In the genomic region with DNA sequence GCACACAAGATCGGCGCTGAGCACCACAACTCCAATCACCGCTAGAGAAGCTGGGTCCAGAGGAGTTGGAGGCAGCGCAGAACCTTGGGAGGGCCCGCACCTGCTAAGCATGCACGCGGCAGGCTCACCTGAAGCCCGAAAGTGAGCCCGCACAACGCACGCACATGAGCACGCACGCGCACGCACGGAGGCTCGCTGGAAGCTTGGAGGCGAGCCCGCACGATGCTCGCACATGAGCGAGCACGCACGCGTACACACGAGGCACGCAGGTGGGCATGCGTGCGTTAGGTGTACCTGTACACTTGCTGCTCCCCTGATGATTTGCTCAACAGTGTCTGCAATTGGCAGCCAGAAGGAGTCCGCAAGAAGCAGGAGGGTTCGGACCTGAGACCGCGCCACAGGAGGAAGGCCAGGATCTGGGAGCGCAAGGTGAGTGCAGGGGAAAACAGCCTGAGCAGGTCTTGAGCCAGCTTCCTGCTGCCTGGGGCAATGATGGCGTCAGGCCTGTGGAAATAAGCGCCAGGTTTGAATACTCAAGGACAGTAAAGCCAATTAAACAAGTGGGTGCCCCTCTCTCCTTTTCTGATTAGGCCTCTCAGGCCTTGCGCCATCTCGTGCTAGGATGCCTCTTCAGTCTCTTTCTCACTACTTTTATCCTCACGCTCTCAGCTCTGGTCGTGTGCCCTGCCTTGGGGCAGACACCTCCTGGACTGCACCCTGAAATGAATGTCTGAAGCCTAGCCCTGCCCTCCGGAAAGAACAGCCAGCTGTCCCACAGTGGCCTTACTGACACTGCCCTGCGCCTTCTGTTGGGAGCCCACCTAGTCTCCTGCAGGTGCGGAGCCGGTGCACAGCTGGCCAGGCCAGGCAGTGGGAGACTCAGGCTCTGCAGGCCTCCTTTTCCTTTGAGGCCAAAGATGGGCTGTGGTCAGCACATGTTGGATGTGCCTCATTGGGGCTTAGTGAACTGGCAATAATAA, we compare ENCODE assay signal across 19 cellular contexts.
"Had no signal": no experiment of that assay in that cellular context is flagged by ENCODE, and none has a peak within 500 bp of the region (broad histone marks: within the 10 kb centered on the region; RNA-seq: fewer than 3 reads in every experiment).

No MANE protein-coding gene starts in this region.

- H3K4me1 ChIP-seq: pancreas had no signal

- H3K27ac ChIP-seq: brain microvascular endothelial cell, epithelial cell of prostate, pancreas, transverse colon had no signal

- H3K36me3 ChIP-seq: brain microvascular endothelial cell, pancreas, transverse colon had no signal

- FAIRE-seq: islet of Langerhans, pancreas, TTC549 had no signal

- H3K4me3 ChIP-seq: pancreas, transverse colon had no signal

- H3K27me3 ChIP-seq: brain microvascular endothelial cell, pancreas, transverse colon had no signal

- ATAC-seq: effector memory CD8-positive, alpha-beta T cell; left lobe of liver; pancreas; stimulated activated naive B cell treated with anti-CD40 and anti-IgM and Interleukin-4, amounts not matched to agents 10 μg/mL and 1 μg/mL and 100 μg/mL, for 72 hours had no signal

- H3K9me3 ChIP-seq: pancreas, transverse colon had no signal

- DNase-seq: activated B cell treated with CpG ODN at 0.5 μM for 24 hours; activated CD4-positive, alpha-beta T cell treated with anti-CD3 and anti-CD28 coated beads for 48 hours; activated CD8-positive, alpha-beta memory T cell treated with anti-CD3 and anti-CD28 coated beads, Interleukin-2, amount 50 U/mL, for 48 hours; activated gamma-delta T cell treated with Interleukin-2 at 50 U/mL for 16 hours; activated naive CD8-positive, alpha-beta T cell treated with anti-CD3 and anti-CD28 coated beads, Interleukin-2, amount 10 ng/mL, durations not matched to agents 7 days and 5 days; anterior cingulate cortex; brain microvascular endothelial cell; cerebellar nuclear complex; effector memory CD8-positive, alpha-beta T cell; pancreas; stimulated activated CD4-positive, alpha-beta T cell treated with anti-CD3 and anti-CD28 coated beads, Interleukin-12 subunit alpha, Interleukin-12 subunit beta, amount 100 ng/mL, for 4 hours; stimulated activated CD4-positive, alpha-beta T cell treated with anti-CD3 and anti-CD28 coated beads, Interleukin-2, amount 100 ng/mL, for 24 hours; stimulated activated naive B cell treated with anti-CD40 and anti-IgM and Interleukin-4, amounts not matched to agents 10 μg/mL and 1 μg/mL and 100 μg/mL, for 72 hours; T-helper 2 cell; transverse colon had no signal
